ENCODE assay signal across 36 cellular contexts in genomic region chr11:77695417-77695816, GRCh38.
"Had no signal": no experiment of that assay in that cellular context is flagged by ENCODE, and none has a peak within 500 bp of the region (broad histone marks: within the 10 kb centered on the region; RNA-seq: fewer than 3 reads in every experiment).

No MANE protein-coding gene starts in this region.

- H3K4me3 ChIP-seq: pancreas, prostate gland, right atrium auricular region, smooth muscle cell, stomach, tibial artery had no signal

- H3K9me3 Mint-ChIP-seq: activated naive CD4-positive, alpha-beta T cell treated with anti-CD3 and anti-CD28 coated beads, Interleukin-2, amount 10 ng/mL, durations not matched to agents 7 days and 5 days; activated naive CD8-positive, alpha-beta T cell treated with anti-CD3 and anti-CD28 coated beads, Interleukin-2, amount 50 U/mL, for 24 hours; activated T-helper 1 cell treated with anti-CD3 and anti-CD28 coated beads, Interleukin-12 subunit alpha, Interleukin-12 subunit beta, Interleukin-2, Interleukin-4 antibody, amounts not matched to agents 30 ng/mL and 10 ng/mL and 1 ng/mL, durations not matched to agents 14 hours and 24 hours and 36 hours; endodermal cell; immature natural killer cell; naive thymus-derived CD8-positive, alpha-beta T cell; neural crest cell; stimulated activated naive B cell treated with anti-CD40 and anti-IgM and Interleukin-4, amounts not matched to agents 10 μg/mL and 1 μg/mL and 100 μg/mL, for 72 hours had no signal

- H3K4me1 Mint-ChIP-seq: activated naive CD4-positive, alpha-beta T cell treated with anti-CD3 and anti-CD28 coated beads, Interleukin-2, amount 10 ng/mL, durations not matched to agents 7 days and 5 days; activated naive CD8-positive, alpha-beta T cell treated with anti-CD3 and anti-CD28 coated beads, Interleukin-2, amount 50 U/mL, for 24 hours; endodermal cell; immature natural killer cell; naive thymus-derived CD8-positive, alpha-beta T cell; neural crest cell; stimulated activated naive B cell treated with anti-CD40 and anti-IgM and Interleukin-4, amounts not matched to agents 10 μg/mL and 1 μg/mL and 100 μg/mL, for 72 hours; T-helper 17 cell had no signal

- H3K27me3 Mint-ChIP-seq: activated naive CD4-positive, alpha-beta T cell treated with anti-CD3 and anti-CD28 coated beads, Interleukin-2, amount 10 ng/mL, durations not matched to agents 7 days and 5 days; activated naive CD8-positive, alpha-beta T cell treated with anti-CD3 and anti-CD28 coated beads, Interleukin-2, amount 50 U/mL, for 24 hours; naive thymus-derived CD8-positive, alpha-beta T cell; stimulated activated naive B cell treated with anti-CD40 and anti-IgM and Interleukin-4, amounts not matched to agents 10 μg/mL and 1 μg/mL and 100 μg/mL, for 72 hours; T-helper 17 cell had no signal

- ATAC-seq: activated CD4-positive, CD25-positive, alpha-beta regulatory T cell treated with anti-CD3 and anti-CD28 coated beads, Interleukin-2, amount 50 U/mL, for 24 hours; activated naive CD8-positive, alpha-beta T cell treated with anti-CD3 and anti-CD28 coated beads, Interleukin-2, amount 50 U/mL, for 24 hours; left lobe of liver; naive thymus-derived CD8-positive, alpha-beta T cell; pancreas; SK-N-SH treated with all-trans-retinoic acid at 6 μM for 48 hours; stimulated activated naive B cell treated with anti-CD40 and anti-IgM and Interleukin-4, amounts not matched to agents 10 μg/mL and 1 μg/mL and 100 μg/mL, for 72 hours; T-helper 17 cell had no signal

- DNase-seq: activated CD4-positive, alpha-beta T cell treated with anti-CD3 and anti-CD28 coated beads for 48 hours; activated CD4-positive, alpha-beta T cell treated with anti-CD3 and anti-CD28 coated beads, Interleukin-2, amount 50 U/mL, for 48 hours; activated CD8-positive, alpha-beta memory T cell treated with anti-CD3 and anti-CD28 coated beads, Interleukin-2, amount 50 U/mL, for 4 hours; activated effector memory CD4-positive, alpha-beta T cell treated with anti-CD3 and anti-CD28 coated beads, Interleukin-2, amount 50 U/mL, for 16 hours; activated naive CD4-positive, alpha-beta T cell treated with anti-CD3 and anti-CD28 coated beads, Interleukin-2, amount 10 ng/mL, durations not matched to agents 7 days and 5 days; activated naive CD8-positive, alpha-beta T cell treated with anti-CD3 and anti-CD28 coated beads, Interleukin-2, amount 50 U/mL, for 24 hours; activated T-cell treated with anti-CD3 and anti-CD28 coated beads, Interleukin-2, amount 50 U/mL, for 1 hour; amygdala; central memory CD4-positive, alpha-beta T cell; endodermal cell; head of caudate nucleus; hypothalamus; immature natural killer cell; mammary epithelial cell; midbrain; naive thymus-derived CD8-positive, alpha-beta T cell; nucleus accumbens; pancreas; stimulated activated CD4-positive, alpha-beta T cell treated with anti-CD3 and anti-CD28 coated beads, Interleukin-1b, Interleukin-23, amount 100 ng/mL, for 48 hours; stimulated activated CD4-positive, alpha-beta T cell treated with anti-CD3 and anti-CD28 coated beads, Interleukin-4, amount 100 ng/mL, for 4 hours; stimulated activated CD8-positive, alpha-beta memory T cell treated with anti-CD3 and anti-CD28 coated beads, Interleukin-4, amount 100 ng/mL, for 48 hours; stimulated activated naive B cell treated with anti-CD40 and anti-IgM and Interleukin-4, amounts not matched to agents 10 μg/mL and 1 μg/mL and 100 μg/mL, for 72 hours; stomach; T-helper 17 cell; T1000; tibial artery; WERI-Rb-1 had no signal

- H3K27me3 ChIP-seq: pancreas, right atrium auricular region, stomach, tibial artery had no signal

- H3K27ac ChIP-seq: epithelial cell of prostate, pancreas, prostate gland, stomach, tibial artery, WERI-Rb-1 had no signal

- H3K36me3 ChIP-seq: prostate gland had no signal

- H3K27ac Mint-ChIP-seq: activated naive CD4-positive, alpha-beta T cell treated with anti-CD3 and anti-CD28 coated beads, Interleukin-2, amount 10 ng/mL, durations not matched to agents 7 days and 5 days; activated naive CD8-positive, alpha-beta T cell treated with anti-CD3 and anti-CD28 coated beads, Interleukin-2, amount 50 U/mL, for 24 hours; activated T-helper 1 cell treated with anti-CD3 and anti-CD28 coated beads, Interleukin-12 subunit alpha, Interleukin-12 subunit beta, Interleukin-2, Interleukin-4 antibody, amounts not matched to agents 30 ng/mL and 10 ng/mL and 1 ng/mL, durations not matched to agents 14 hours and 24 hours and 36 hours; endodermal cell; stimulated activated naive B cell treated with anti-CD40 and anti-IgM and Interleukin-4, amounts not matched to agents 10 μg/mL and 1 μg/mL and 100 μg/mL, for 72 hours; T-helper 17 cell had no signal

- H3K4me1 ChIP-seq: pancreas, prostate gland, stomach, tibial artery had no signal

- H3K4me3 Mint-ChIP-seq: activated naive CD4-positive, alpha-beta T cell treated with anti-CD3 and anti-CD28 coated beads, Interleukin-2, amount 10 ng/mL, durations not matched to agents 7 days and 5 days; activated naive CD8-positive, alpha-beta T cell treated with anti-CD3 and anti-CD28 coated beads, Interleukin-2, amount 50 U/mL, for 24 hours; activated T-helper 1 cell treated with anti-CD3 and anti-CD28 coated beads, Interleukin-12 subunit alpha, Interleukin-12 subunit beta, Interleukin-2, Interleukin-4 antibody, amounts not matched to agents 30 ng/mL and 10 ng/mL and 1 ng/mL, durations not matched to agents 14 hours and 24 hours and 36 hours; endodermal cell; immature natural killer cell; naive thymus-derived CD8-positive, alpha-beta T cell; neural crest cell; stimulated activated naive B cell treated with anti-CD40 and anti-IgM and Interleukin-4, amounts not matched to agents 10 μg/mL and 1 μg/mL and 100 μg/mL, for 72 hours; T-helper 17 cell had no signal

- H3K9me3 ChIP-seq: pancreas, prostate gland, right atrium auricular region, stomach, tibial artery had no signal
